33 cellular contexts compared by ENCODE assay signal in the genomic region with DNA sequence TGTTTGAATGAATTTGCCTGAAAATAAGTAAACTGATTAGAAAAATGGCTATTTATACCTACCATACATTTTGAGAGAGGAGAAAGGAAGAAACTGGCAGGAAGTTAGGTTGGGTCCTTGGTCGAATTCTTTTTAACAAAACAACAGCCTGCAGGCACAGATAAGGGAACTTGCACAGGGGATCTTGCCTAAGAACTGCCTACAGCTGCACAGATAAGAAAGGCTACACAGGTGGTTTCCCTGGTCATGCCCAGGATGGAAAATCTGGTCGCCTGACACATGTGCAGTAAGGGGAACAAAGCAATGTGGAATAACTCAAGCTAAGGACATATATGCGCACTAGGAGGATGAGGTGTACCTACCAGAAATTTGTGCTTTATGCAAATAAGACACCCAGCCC.
DNase-seq lines count a peak whose midpoint lies in the region; ATAC-seq, FAIRE-seq and TF ChIP-seq lines count a peak whose summit lies in the region.
"Had no signal": no experiment of that assay in that cellular context is flagged by ENCODE, and none has a peak within 500 bp of the region (broad histone marks: within the 10 kb centered on the region; RNA-seq: fewer than 3 reads in every experiment).

No MANE protein-coding gene starts in this region.

- SMC1A ChIA-PET in GM12878 (lab: Charles Lee; ENCODE audit: uncharacterized antibody, unreplicated experiment), result no interaction called here

- TF ChIP-seq POLR2A in NB4 (IDR thresholded peaks at IDR 0.05; ENCODE audit: extremely low read depth, insufficient read length) (no peak), GM12878 (IDR thresholded peaks at IDR 0.05; ENCODE audit: low read depth, low read length) (no peak), adrenal gland (IDR thresholded peaks at IDR 0.05) (no peak)

- WGBS in GM12878 (ENCODE audit: insufficient coverage, insufficient replicate concordance, low lambda C conversion rate, missing lambda C conversion rate), result 14% methylated on average over 3 of the region's 3 CpGs
- no CpG with 5 or more reads among the region's 3 CpGs for WGBS in mesendoderm (ENCODE audit: extremely low coverage, insufficient coverage, low lambda C conversion rate)
- 44 to 64% (median 51%) methylated on average over 3 of the region's 3 CpGs for WGBS in adrenal gland, 4 donors

- H3K18ac ChIP-seq in mesendoderm (ENCODE audit: low read length), result no peak overlapping the region

- no peak overlapping the region for H2AK5ac ChIP-seq in mesendoderm (ENCODE audit: low read length)

- H3K4me3 ChIP-seq in NB4 (ENCODE audit: low read depth, low read length), result no peak overlapping the region
- no peak overlapping the region for H3K4me3 ChIP-seq in GM12878
- no peak overlapping the region for H3K4me3 ChIP-seq in mesendoderm (ENCODE audit: low read length)
- H3K4me3 ChIP-seq in kidney (ENCODE audit: low read length in 2 of 2), result no peak overlapping the region
- no peak overlapping the region for H3K4me3 ChIP-seq in dorsolateral prefrontal cortex
- no peak overlapping the region for H3K4me3 ChIP-seq in adrenal gland
- H3K4me3 ChIP-seq: HAP-1, left lung, right lobe of liver, SJSA1, spleen, vagina had no signal

- H3K56ac ChIP-seq in mesendoderm (ENCODE audit: low read length), result no peak overlapping the region

- no peak overlapping the region for H3K4ac ChIP-seq in mesendoderm (ENCODE audit: low read depth, low read length)

- BruUV-seq in GM12878 (replicated peaks; lab: Mats Ljungman, UMichigan), result no TSS peak

- H3K27ac ChIP-seq in GM12878 (ENCODE audit: control insufficient read depth, insufficient read depth) (no peak overlapping the region), mesendoderm (ENCODE audit: low read depth, low read length) (no peak overlapping the region), kidney (ENCODE audit: low read depth in 2 of 2, low read length in 2 of 2) (no peak overlapping the region), dorsolateral prefrontal cortex (no peak overlapping the region), adrenal gland (no peak overlapping the region)
- H3K27ac ChIP-seq: left lung, neutrophil, right lobe of liver, SJSA1, spleen, vagina had no signal

- no peaks in the 10 kb centered on the region for H3K4me1 Mint-ChIP-seq in T-helper 2 cell treated with Interferon-gamma antibody and Interleukin-4, amounts not matched to agents 5 μg/mL and 100 μg/mL, for 36 hours (ENCODE audit: low read depth)
- H3K4me1 Mint-ChIP-seq: B cell; CD4-positive, alpha-beta memory T cell; naive B cell had no signal

- ATAC-seq in GM12878, result peak; percentile 42
- ATAC-seq: activated CD8-positive, alpha-beta T cell treated with anti-CD3 and anti-CD28 coated beads for 36 hours; HepG2; left lung; right lobe of liver had no signal

- H3K4me2 ChIP-seq in GM12878 (ENCODE audit: control insufficient read depth, insufficient read depth), result no peak overlapping the region
- H3K4me2 ChIP-seq in mesendoderm (ENCODE audit: low read length), result no peak overlapping the region

- FAIRE-seq in GM12878 (lab: Jason Lieb, UNC) (no peak), kidney (lab: Jason Lieb, UNC) (no peak)
- FAIRE-seq: HepG2, TTC549 had no signal

- H4K20me1 ChIP-seq in GM12878 (ENCODE audit: control insufficient read depth, insufficient read depth), result no peaks in the 10 kb centered on the region

- no peak overlapping the region for H3K23ac ChIP-seq in mesendoderm (ENCODE audit: low read length)

- H3K27ac Mint-ChIP-seq in T-helper 2 cell treated with Interferon-gamma antibody and Interleukin-4, amounts not matched to agents 5 μg/mL and 100 μg/mL, for 36 hours, result no peak overlapping the region
- H3K27ac Mint-ChIP-seq: activated CD8-positive, alpha-beta T cell treated with anti-CD3 and anti-CD28 coated beads for 36 hours; activated T-helper 2 cell treated with anti-CD3 and anti-CD28 coated beads, Interferon-gamma antibody, Interleukin-2, Interleukin-4, amounts not matched to agents 10 μg/mL and 5 μg/mL and 100 μg/mL, durations not matched to agents 14 hours and 24 hours and 36 hours; B cell; CD4-positive, alpha-beta memory T cell; naive B cell; progenitor cell of endocrine pancreas; stimulated activated naive CD8-positive, alpha-beta T cell treated with anti-CD3 and anti-CD28 coated beads, Interleukin-15, Interleukin-2, amounts not matched to agents 100 ng/mL and 50 ng/mL, for 24 hours had no signal

- H3K36me3 ChIP-seq in GM12878 (ENCODE audit: control insufficient read depth in 2 of 2, insufficient read depth in 2 of 2, low read length in 1 of 2) (no peaks in the 10 kb centered on the region), mesendoderm (ENCODE audit: control insufficient read depth, insufficient read depth, low read length) (no peaks in the 10 kb centered on the region), kidney (ENCODE audit: control insufficient read depth in 1 of 2, insufficient read depth in 2 of 2, low read length in 2 of 2) (no peaks in the 10 kb centered on the region), adrenal gland (replicated peaks in 1 of 2) (no peaks in the 10 kb centered on the region)
- H3K36me3 ChIP-seq: HAP-1, left lung, neutrophil, right lobe of liver, SJSA1, spleen, vagina had no signal

- TF ChIP-seq RAD21 in GM12878 (IDR thresholded peaks at IDR 0.05; ENCODE audit: insufficient read depth, low read depth, low read length), result no peak

- no peak overlapping the region for H3K4me3 Mint-ChIP-seq in T-helper 2 cell treated with Interferon-gamma antibody and Interleukin-4, amounts not matched to agents 5 μg/mL and 100 μg/mL, for 36 hours
- H3K4me3 Mint-ChIP-seq: activated CD8-positive, alpha-beta T cell treated with anti-CD3 and anti-CD28 coated beads for 36 hours; B cell; CD4-positive, alpha-beta memory T cell; naive B cell; stimulated activated naive CD8-positive, alpha-beta T cell treated with anti-CD3 and anti-CD28 coated beads, Interleukin-15, Interleukin-2, amounts not matched to agents 100 ng/mL and 50 ng/mL, for 24 hours had no signal

- no peaks in the 10 kb centered on the region for H3K79me1 ChIP-seq in mesendoderm (ENCODE audit: low read length)

- H3K4me1 ChIP-seq in GM12878 (ENCODE audit: control insufficient read depth, insufficient read depth, low read length) (no peaks in the 10 kb centered on the region), mesendoderm (ENCODE audit: control insufficient read depth, low read depth, low read length) (no peaks in the 10 kb centered on the region), kidney (ENCODE audit: control insufficient read depth in 1 of 2, insufficient read depth in 1 of 2, low read depth in 1 of 2, low read length in 2 of 2) (peaks cover 0 to 6% of the 10 kb centered on the region in 2 donors), adrenal gland (replicated peaks in 1 of 2) (no peaks in the 10 kb centered on the region)
- H3K4me1 ChIP-seq: left lung, SJSA1, spleen, vagina had no signal

- no peak overlapping the region for H2BK5ac ChIP-seq in mesendoderm (ENCODE audit: low read length)

- H4K5ac ChIP-seq in mesendoderm (ENCODE audit: low read length), result no peak overlapping the region

- TF ChIP-seq CTCF in NB4 (IDR thresholded peaks at IDR 0.05; ENCODE audit: low read depth, low read length) (no peak), GM12878 (IDR thresholded peaks at IDR 0.05 in 2 of 3, conservative IDR thresholded peaks at IDR 0.05 in 1 of 3; ENCODE audit: control insufficient read depth in 2 of 3, extremely low read depth in 1 of 3, insufficient read depth in 1 of 3, low read depth in 3 of 3, low read length in 3 of 3) (no peak), kidney (IDR thresholded peaks at IDR 0.05; ENCODE audit: borderline replicate concordance, extremely low read depth, insufficient read depth) (no peak), dorsolateral prefrontal cortex (IDR thresholded peaks at IDR 0.05 in 54 of 56, conservative IDR thresholded peaks at IDR 0.05 in 2 of 56; ENCODE audit: low read depth in 1 of 56, partially characterized antibody in 56 of 56) (no peak), adrenal gland (IDR thresholded peaks at IDR 0.05) (no peak)

- no peaks in the 10 kb centered on the region; the same call in 2 of the 3 replicates for H3K9me3 ChIP-seq in GM12878 (replicated peaks; ENCODE audit: control insufficient read depth, insufficient read depth, low read length)
- no peaks in the 10 kb centered on the region for H3K9me3 ChIP-seq in kidney (ENCODE audit: control insufficient read depth in 1 of 2, low read length in 2 of 2)
- H3K9me3 ChIP-seq in adrenal gland (replicated peaks in 1 of 3), result no peaks in the 10 kb centered on the region
- H3K9me3 ChIP-seq: HAP-1, left lung, neutrophil, right lobe of liver, SJSA1, spleen, vagina had no signal

- H3K27me3 ChIP-seq in GM12878 (replicated peaks in 1 of 2; ENCODE audit: control insufficient read depth in 2 of 2, insufficient read depth in 2 of 2, low read length in 1 of 2), result no peaks in the 10 kb centered on the region
- H3K27me3 ChIP-seq in mesendoderm (ENCODE audit: insufficient read depth, low read length, poor library complexity), result no peaks in the 10 kb centered on the region
- no peaks in the 10 kb centered on the region for H3K27me3 ChIP-seq in dorsolateral prefrontal cortex
- no peaks in the 10 kb centered on the region for H3K27me3 ChIP-seq in adrenal gland
- H3K27me3 ChIP-seq: left lung, neutrophil, right lobe of liver, SJSA1, spleen, vagina had no signal

- H3K36me3 Mint-ChIP-seq in T-helper 2 cell treated with Interferon-gamma antibody and Interleukin-4, amounts not matched to agents 5 μg/mL and 100 μg/mL, for 36 hours (ENCODE audit: low read depth), result no peaks in the 10 kb centered on the region
- H3K36me3 Mint-ChIP-seq: CD4-positive, alpha-beta memory T cell; naive B cell had no signal

- H3K79me2 ChIP-seq in GM12878 (ENCODE audit: control insufficient read depth, insufficient read depth, low read length), result no peaks in the 10 kb centered on the region
- no peaks in the 10 kb centered on the region for H3K79me2 ChIP-seq in mesendoderm (ENCODE audit: control insufficient read depth, insufficient read depth, low read length)

- no peaks in the 10 kb centered on the region for H3K27me3 Mint-ChIP-seq in T-helper 2 cell treated with Interferon-gamma antibody and Interleukin-4, amounts not matched to agents 5 μg/mL and 100 μg/mL, for 36 hours (ENCODE audit: low read depth)
- H3K27me3 Mint-ChIP-seq: activated CD8-positive, alpha-beta T cell treated with anti-CD3 and anti-CD28 coated beads for 36 hours; B cell; CD4-positive, alpha-beta memory T cell; naive B cell; progenitor cell of endocrine pancreas; stimulated activated naive CD8-positive, alpha-beta T cell treated with anti-CD3 and anti-CD28 coated beads, Interleukin-15, Interleukin-2, amounts not matched to agents 100 ng/mL and 50 ng/mL, for 24 hours had no signal

- CTCF ChIA-PET in GM12878 (lab: Yijun Ruan, JAX), result no interaction called here

- POLR2A ChIA-PET in GM12878 (lab: Charles Lee), result no interaction called here

- in situ Hi-C loops in GM12878 (cut with MboI), result no loop called here

- H2BK15ac ChIP-seq in mesendoderm (replicated peaks; ENCODE audit: low read depth), result no peak overlapping the region

- H2AFZ ChIP-seq in GM12878 (ENCODE audit: control insufficient read depth, low read depth, low read length), result no peak overlapping the region

- no peak overlapping the region for H2BK120ac ChIP-seq in mesendoderm (ENCODE audit: low read depth, low read length)

- DNase-seq in GF-D8 (lab: John Stamatoyannopoulos, UW) (peak; percentile 73), NB4 (ENCODE audit: low read depth) (peak; percentile 37), GM12878 (ENCODE audit: low read depth, low spot score) (no peak), mesendoderm (peak; percentile 21), kidney (no peak), dorsolateral prefrontal cortex (no peak), adrenal gland (no peak)
- DNase-seq in T-helper 2 cell treated with Interferon-gamma antibody and Interleukin-4, amounts not matched to agents 5 μg/mL and 100 μg/mL, for 36 hours (ENCODE audit: low spot score), result no peak
- DNase-seq: ACHN; activated CD8-positive, alpha-beta T cell treated with anti-CD3 and anti-CD28 coated beads for 36 hours; activated naive CD4-positive, alpha-beta T cell treated with anti-CD3 and anti-CD28 coated beads, Interleukin-2, amount 50 U/mL, for 16 hours; amniotic stem cell; CD4-positive, alpha-beta memory T cell; left lung; naive B cell; NCI-H1105; NCI-H187 treated with DMSO at 0.1 percent for 48 hours; NCI-H2171; NCI-H510A; right lobe of liver; RPMI8226; spleen; stimulated activated CD4-positive, alpha-beta T cell treated with anti-CD3 and anti-CD28 coated beads, Interleukin-2, amount 100 ng/mL, for 24 hours had no signal

- H3K9me3 Mint-ChIP-seq in T-helper 2 cell treated with Interferon-gamma antibody and Interleukin-4, amounts not matched to agents 5 μg/mL and 100 μg/mL, for 36 hours, result peaks cover 3% of the 10 kb centered on the region

- H4K8ac ChIP-seq in mesendoderm (ENCODE audit: low read depth, low read length), result no peak overlapping the region

- H3K9ac ChIP-seq in GM12878 (ENCODE audit: control insufficient read depth, insufficient read depth, low read length) (no peak overlapping the region), mesendoderm (ENCODE audit: low read length) (no peak overlapping the region), kidney (ENCODE audit: low read length in 2 of 2) (no peak overlapping the region)

- RAD21 ChIA-PET in GM12878 (lab: Charles Lee; ENCODE audit: unreplicated experiment), result no interaction called here

- no peak for TF ChIP-seq EP300 in GM12878 (IDR thresholded peaks at IDR 0.05; ENCODE audit: borderline replicate concordance in 1 of 2, control insufficient read depth in 1 of 2, low read depth in 2 of 2, low read length in 2 of 2)

- intact Hi-C loops in GM12878 (cut with micrococcal nuclease; ENCODE audit: unreplicated experiment), result no loop called here
- intact Hi-C loops in kidney (cut with DNase I), result no loop called here
- intact Hi-C loops in dorsolateral prefrontal cortex (cut with DNase I), result no loop called here
- intact Hi-C loops in adrenal gland (cut with DNase I), result no loop called here

Comparison
In these comparisons a context has a peak if more than half of its experiments do, and no peak if none do; other contexts are left out.
1. DNase-seq: peak in GF-D8 (single experiment), NB4 (single experiment) and mesendoderm (single experiment); none in GM12878 (single experiment), kidney (single experiment), dorsolateral prefrontal cortex (0 of 10), T-helper 2 cell treated with Interferon-gamma antibody and Interleukin-4, amounts not matched to agents 5 μg/mL and 100 μg/mL, for 36 hours (single experiment) and adrenal gland (0 of 7).